Comparison of ENCODE assay signal across 8 cellular contexts in genomic region chr6:140441256-140441655, GRCh38.
DNase-seq lines count a peak whose midpoint lies in the region; ATAC-seq and TF ChIP-seq lines count a peak whose summit lies in the region.

No MANE protein-coding gene starts in this region.

- H3K27me3 ChIP-seq in tibial artery, result no peaks in the 10 kb centered on the region

- no peak overlapping the region for H3K4me3 ChIP-seq in tibial artery

- H3K36me3 ChIP-seq in tibial artery, result no peaks in the 10 kb centered on the region

- H3K9me3 ChIP-seq in tibial artery, result no peaks in the 10 kb centered on the region

- TF ChIP-seq POLR2A in GM18505 (IDR thresholded peaks at IDR 0.05; ENCODE audit: borderline replicate concordance, extremely low read depth, insufficient read depth, insufficient read length), result no peak

- TF ChIP-seq CTCF in tibial artery (IDR thresholded peaks at IDR 0.05), result peak; percentile 18 to 31

- peaks cover 0 to 28% (median 4%) of the 10 kb centered on the region in 4 donors for H3K4me1 ChIP-seq in tibial artery

- no peak overlapping the region for H3K27ac ChIP-seq in tibial artery

- no peak for ATAC-seq in GM18505 (IDR thresholded peaks at IDR 0.05; ENCODE audit: unreplicated experiment)

- intact Hi-C loops in tibial artery (cut with DNase I; ENCODE audit: low total_unique reads), result loop anchor here (2.0 kb wide), 1 partner anchor 1068 kb away; no protein-coding TSS in a partner anchor

- DNase-seq in NCI-H748 (lab: John Stamatoyannopoulos, UW; ENCODE audit: unreplicated experiment), result peak; percentile 27
- DNase-seq in NCI-H748 treated with DMSO at 0.1 percent for 48 hours (lab: John Stamatoyannopoulos, UW), result no peak
- peak; percentile 13 for DNase-seq in LoVo (ENCODE audit: low spot score)
- peak; percentile 11 for DNase-seq in brain pericyte (ENCODE audit: low read depth, low spot score)
- DNase-seq in kidney tubule cell (ENCODE audit: low spot score), result peak; percentile 76
- peak; percentile 28 to 67 for DNase-seq in tibial artery
- DNase-seq in NCI-H1105 treated with DMSO at 0.1 percent for 48 hours (lab: John Stamatoyannopoulos, UW), result no peak

Comparison
In these comparisons a context has a peak if more than half of its experiments do, and no peak if none do; other contexts are left out.
1. DNase-seq: peak in NCI-H748 (single experiment), LoVo (single experiment), brain pericyte (single experiment), kidney tubule cell (single experiment) and tibial artery (2 of 2); none in NCI-H748 treated with DMSO at 0.1 percent for 48 hours (single experiment) and NCI-H1105 treated with DMSO at 0.1 percent for 48 hours (single experiment).